9 cellular contexts compared by ENCODE assay signal in genomic region chr17:4655933-4656332, GRCh38. TPM values are rescaled to one million over a fixed set of nuclear protein-coding genes. Genes with fewer than 3 reads are reported as not detected.
"Had no signal": no experiment of that assay in that cellular context is flagged by ENCODE, and none has a peak within 500 bp of the region (broad histone marks: within the 10 kb centered on the region; RNA-seq: fewer than 3 reads in every experiment).

No MANE protein-coding gene starts in this region.

RNA-seq across cellular contexts. Expression of gene ALOX15, which starts 14.5 kb away (rescaled TPM):
- total RNA-seq: dermis blood vessel endothelial cell, gastrocnemius medialis, glomerular endothelial cell, kidney epithelial cell, lung microvascular endothelial cell, mesenteric fat pad, myocyte had no signal
- polyA plus RNA-seq: heart right ventricle; naive thymus-derived CD8-positive, alpha-beta T cell had no signal
